In the genomic region with DNA sequence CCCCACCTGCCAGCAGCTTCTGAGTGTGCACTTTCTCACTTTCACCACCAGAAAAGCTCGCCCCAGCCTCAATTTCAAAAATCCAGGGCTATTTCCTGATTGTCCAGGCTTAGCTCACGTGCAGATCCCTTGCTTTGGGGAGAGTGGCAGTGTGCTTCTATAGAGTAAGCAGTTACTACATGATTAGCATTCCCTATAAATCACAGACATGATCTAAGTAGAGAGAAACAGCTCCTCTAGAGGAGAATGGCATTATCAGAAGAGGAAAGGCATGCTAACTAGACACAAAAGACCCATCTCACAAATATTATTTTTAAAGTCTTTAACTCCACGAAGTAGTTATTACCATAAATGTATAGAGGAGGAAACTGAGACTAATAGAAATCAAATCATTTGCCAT, we compare ENCODE assay signal across 20 cellular contexts.
DNase-seq lines count a peak whose midpoint lies in the region; ATAC-seq and TF ChIP-seq lines count a peak whose summit lies in the region.
"Had no signal": no experiment of that assay in that cellular context is flagged by ENCODE, and none has a peak within 500 bp of the region (broad histone marks: within the 10 kb centered on the region; RNA-seq: fewer than 3 reads in every experiment).

No MANE protein-coding gene starts in this region.

- H3K9me3 Mint-ChIP-seq in WTC11, result no peaks in the 10 kb centered on the region
- no peaks in the 10 kb centered on the region for H3K9me3 Mint-ChIP-seq in activated CD4-positive, alpha-beta memory T cell treated with anti-CD3 and anti-CD28 coated beads for 36 hours
- H3K9me3 Mint-ChIP-seq: activated CD8-positive, alpha-beta T cell treated with anti-CD3 and anti-CD28 coated beads for 36 hours had no signal

- no peaks in the 10 kb centered on the region for H4K20me1 ChIP-seq in neural cell (ENCODE audit: insufficient read depth)
- H4K20me1 ChIP-seq: BLaER1 had no signal

- no peaks in the 10 kb centered on the region for H3K27me3 Mint-ChIP-seq in WTC11 (ENCODE audit: low read depth)
- no peaks in the 10 kb centered on the region for H3K27me3 Mint-ChIP-seq in activated CD4-positive, alpha-beta memory T cell treated with anti-CD3 and anti-CD28 coated beads for 36 hours
- H3K27me3 Mint-ChIP-seq: activated CD8-positive, alpha-beta T cell treated with anti-CD3 and anti-CD28 coated beads for 36 hours had no signal

- CTCF ChIA-PET in HEK293T (lab: Yijun Ruan, JAX), result interaction anchor here (0.6 to 1.6 kb wide), 3 partner anchors 11 to 47 kb away, joined by 3 to 5 read pairs (median 4); no protein-coding TSS in a partner anchor
- CTCF ChIA-PET in WTC11 (lab: Charles Lee), result interaction anchor here (0.8 to 2.3 kb wide), 5 partner anchors 11 to 231 kb away, joined by 3 to 15 read pairs (median 3); no protein-coding TSS in a partner anchor
- CTCF ChIA-PET in activated CD4-positive, alpha-beta memory T cell treated with anti-CD3 and anti-CD28 coated beads for 36 hours (lab: Charles Lee), result interaction anchor here (0.8 kb wide), 1 partner anchor 47 kb away, joined by 3 read pairs; no protein-coding TSS in a partner anchor

- no peaks in the 10 kb centered on the region for H3K9me2 ChIP-seq in neural cell (ENCODE audit: insufficient read depth, low read length)

- no peaks in the 10 kb centered on the region for H3K4me1 Mint-ChIP-seq in WTC11
- H3K4me1 Mint-ChIP-seq in activated CD4-positive, alpha-beta memory T cell treated with anti-CD3 and anti-CD28 coated beads for 36 hours (ENCODE audit: low read depth), result no peaks in the 10 kb centered on the region
- H3K4me1 Mint-ChIP-seq: natural killer cell had no signal

- H3K9me3 ChIP-seq in neural cell (ENCODE audit: low read length), result no peaks in the 10 kb centered on the region
- H3K9me3 ChIP-seq: BLaER1, esophagus muscularis mucosa, Peyer's patch, prostate gland had no signal

- TF ChIP-seq CTCF in WTC11 (IDR thresholded peaks at IDR 0.05), result no peak
- peak; percentile 71 for TF ChIP-seq CTCF in neural cell (IDR thresholded peaks at IDR 0.05; ENCODE audit: poor library complexity, severe bottlenecking)

- no peak overlapping the region for H3K27ac Mint-ChIP-seq in WTC11
- no peak overlapping the region for H3K27ac Mint-ChIP-seq in activated CD4-positive, alpha-beta memory T cell treated with anti-CD3 and anti-CD28 coated beads for 36 hours
- H3K27ac Mint-ChIP-seq: activated CD8-positive, alpha-beta T cell treated with anti-CD3 and anti-CD28 coated beads for 36 hours; activated T-cell treated with anti-CD3 and anti-CD28 coated beads, Interleukin-2, amount 50 U/mL, for 72 hours; natural killer cell had no signal

- no peak overlapping the region for H3K9ac ChIP-seq in neural cell (ENCODE audit: low read length)
- H3K9ac ChIP-seq: BLaER1 had no signal

- H3K4me3 Mint-ChIP-seq in WTC11, result no peak overlapping the region
- no peak overlapping the region for H3K4me3 Mint-ChIP-seq in activated CD4-positive, alpha-beta memory T cell treated with anti-CD3 and anti-CD28 coated beads for 36 hours
- H3K4me3 Mint-ChIP-seq: activated CD8-positive, alpha-beta T cell treated with anti-CD3 and anti-CD28 coated beads for 36 hours; activated T-cell treated with anti-CD3 and anti-CD28 coated beads, Interleukin-2, amount 50 U/mL, for 72 hours; natural killer cell had no signal

- H3K36me3 Mint-ChIP-seq in WTC11, result no peaks in the 10 kb centered on the region
- H3K36me3 Mint-ChIP-seq in activated CD4-positive, alpha-beta memory T cell treated with anti-CD3 and anti-CD28 coated beads for 36 hours, result no peaks in the 10 kb centered on the region
- H3K36me3 Mint-ChIP-seq: natural killer cell had no signal

- intact Hi-C loops in activated CD4-positive, alpha-beta memory T cell treated with anti-CD3 and anti-CD28 coated beads for 36 hours (cut with micrococcal nuclease), result no loop called here

- ATAC-seq in WTC11, result peak; percentile 71
- no peak for ATAC-seq in GM19397 (IDR thresholded peaks at IDR 0.05; ENCODE audit: unreplicated experiment)
- ATAC-seq: activated CD8-positive, alpha-beta T cell treated with anti-CD3 and anti-CD28 coated beads for 36 hours; activated T-cell treated with anti-CD3 and anti-CD28 coated beads, Interleukin-2, amount 50 U/mL, for 72 hours; natural killer cell had no signal

- DNase-seq in COR-L47 (lab: John Stamatoyannopoulos, UW) (peak; percentile 1), HEK293T (ENCODE audit: extremely low spot score) (peak; percentile 26), WTC11 (ENCODE audit: low spot score) (no peak), NCI-H1930 (lab: John Stamatoyannopoulos, UW) (no peak)
- DNase-seq in activated CD4-positive, alpha-beta memory T cell treated with anti-CD3 and anti-CD28 coated beads for 36 hours, result no peak
- DNase-seq: activated CD8-positive, alpha-beta T cell treated with anti-CD3 and anti-CD28 coated beads for 36 hours; activated T-cell treated with anti-CD3 and anti-CD28 coated beads, Interleukin-2, amount 50 U/mL, for 72 hours; DMS79; dorsolateral prefrontal cortex; head of caudate nucleus; natural killer cell; NCI-H187 treated with DMSO at 0.1 percent for 48 hours; NCI-H69; Peyer's patch; SW 1271 had no signal

- no peak overlapping the region for H3K4me3 ChIP-seq in neural cell (ENCODE audit: low read length)
- H3K4me3 ChIP-seq: BLaER1, dorsolateral prefrontal cortex, esophagus muscularis mucosa, Peyer's patch, prostate gland had no signal

- POLR2A ChIA-PET in HEK293T (lab: Yijun Ruan, JAX), result no interaction called here
- POLR2A ChIA-PET in WTC11 (lab: Charles Lee), result no interaction called here
- POLR2A ChIA-PET in activated CD4-positive, alpha-beta memory T cell treated with anti-CD3 and anti-CD28 coated beads for 36 hours (lab: Charles Lee), result no interaction called here

- H3K4me2 ChIP-seq in neural cell (ENCODE audit: low read length), result no peak overlapping the region
- H3K4me2 ChIP-seq: BLaER1 had no signal

- no peaks in the 10 kb centered on the region for H3K27me3 ChIP-seq in neural cell (ENCODE audit: insufficient read depth, low read depth, low read length)
- H3K27me3 ChIP-seq: BLaER1, dorsolateral prefrontal cortex, esophagus muscularis mucosa, Peyer's patch had no signal

- no peaks in the 10 kb centered on the region for H3K79me2 ChIP-seq in neural cell (replicated peaks; ENCODE audit: insufficient read depth, low read length)

- H2AFZ ChIP-seq in neural cell (ENCODE audit: low read depth, low read length), result no peak overlapping the region

- H3K27ac ChIP-seq in neural cell (ENCODE audit: low read length), result no peak overlapping the region
- H3K27ac ChIP-seq: BLaER1, esophagus muscularis mucosa, Peyer's patch, prostate gland had no signal

- no peaks in the 10 kb centered on the region for H3K36me3 ChIP-seq in neural cell (ENCODE audit: insufficient read depth, low read length)
- H3K36me3 ChIP-seq: BLaER1, esophagus muscularis mucosa, Peyer's patch, prostate gland had no signal

- no peaks in the 10 kb centered on the region for H3F3A ChIP-seq in neural cell (ENCODE audit: insufficient read depth, low read length, poor library complexity, severe bottlenecking)

- TF ChIP-seq RAD21 in neural cell (conservative IDR thresholded peaks at IDR 0.05), result peak; percentile 62

- TF ChIP-seq EP300 in neural cell (conservative IDR thresholded peaks at IDR 0.05; ENCODE audit: poor library complexity, severe bottlenecking), result no peak

TF ChIP-seq in HEK293T, 16 proteins besides CTCF, POLR2A, EP300 and RAD21:
- TF ChIP-seq LEF1 (IDR thresholded peaks at IDR 0.05; ENCODE audit: borderline replicate concordance), result no peak
- TF ChIP-seq, protein P1, sequence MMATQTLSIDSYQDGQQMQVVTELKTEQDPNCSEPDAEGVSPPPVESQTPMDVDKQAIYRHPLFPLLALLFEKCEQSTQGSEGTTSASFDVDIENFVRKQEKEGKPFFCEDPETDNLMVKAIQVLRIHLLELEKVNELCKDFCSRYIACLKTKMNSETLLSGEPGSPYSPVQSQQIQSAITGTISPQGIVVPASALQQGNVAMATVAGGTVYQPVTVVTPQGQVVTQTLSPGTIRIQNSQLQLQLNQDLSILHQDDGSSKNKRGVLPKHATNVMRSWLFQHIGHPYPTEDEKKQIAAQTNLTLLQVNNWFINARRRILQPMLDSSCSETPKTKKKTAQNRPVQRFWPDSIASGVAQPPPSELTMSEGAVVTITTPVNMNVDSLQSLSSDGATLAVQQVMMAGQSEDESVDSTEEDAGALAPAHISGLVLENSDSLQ (IDR thresholded peaks at IDR 0.05), result peak; percentile 49

TF ChIP-seq in WTC11, 78 proteins besides CTCF, POLR2A, EP300 and RAD21 (continues in another document):
- TF ChIP-seq SP1 (CRISPR knock-in tag; conservative IDR thresholded peaks at IDR 0.05) (no peak), KAT7 (CRISPR knock-in tag; IDR thresholded peaks at IDR 0.05; ENCODE audit: borderline replicate concordance) (no peak)

TF ChIP-seq in neural cell, 6 proteins besides CTCF, POLR2A, EP300 and RAD21:
- TF ChIP-seq EZH2 (IDR thresholded peaks at IDR 0.05; ENCODE audit: borderline replicate concordance, insufficient read depth, low read length, poor library complexity, severe bottlenecking) (no peak), SMC3 (conservative IDR thresholded peaks at IDR 0.05; ENCODE audit: poor library complexity) (peak; percentile 42), TAF1 (IDR thresholded peaks at IDR 0.05; ENCODE audit: low read depth) (no peak)
- TF ChIP-seq, protein P2, sequence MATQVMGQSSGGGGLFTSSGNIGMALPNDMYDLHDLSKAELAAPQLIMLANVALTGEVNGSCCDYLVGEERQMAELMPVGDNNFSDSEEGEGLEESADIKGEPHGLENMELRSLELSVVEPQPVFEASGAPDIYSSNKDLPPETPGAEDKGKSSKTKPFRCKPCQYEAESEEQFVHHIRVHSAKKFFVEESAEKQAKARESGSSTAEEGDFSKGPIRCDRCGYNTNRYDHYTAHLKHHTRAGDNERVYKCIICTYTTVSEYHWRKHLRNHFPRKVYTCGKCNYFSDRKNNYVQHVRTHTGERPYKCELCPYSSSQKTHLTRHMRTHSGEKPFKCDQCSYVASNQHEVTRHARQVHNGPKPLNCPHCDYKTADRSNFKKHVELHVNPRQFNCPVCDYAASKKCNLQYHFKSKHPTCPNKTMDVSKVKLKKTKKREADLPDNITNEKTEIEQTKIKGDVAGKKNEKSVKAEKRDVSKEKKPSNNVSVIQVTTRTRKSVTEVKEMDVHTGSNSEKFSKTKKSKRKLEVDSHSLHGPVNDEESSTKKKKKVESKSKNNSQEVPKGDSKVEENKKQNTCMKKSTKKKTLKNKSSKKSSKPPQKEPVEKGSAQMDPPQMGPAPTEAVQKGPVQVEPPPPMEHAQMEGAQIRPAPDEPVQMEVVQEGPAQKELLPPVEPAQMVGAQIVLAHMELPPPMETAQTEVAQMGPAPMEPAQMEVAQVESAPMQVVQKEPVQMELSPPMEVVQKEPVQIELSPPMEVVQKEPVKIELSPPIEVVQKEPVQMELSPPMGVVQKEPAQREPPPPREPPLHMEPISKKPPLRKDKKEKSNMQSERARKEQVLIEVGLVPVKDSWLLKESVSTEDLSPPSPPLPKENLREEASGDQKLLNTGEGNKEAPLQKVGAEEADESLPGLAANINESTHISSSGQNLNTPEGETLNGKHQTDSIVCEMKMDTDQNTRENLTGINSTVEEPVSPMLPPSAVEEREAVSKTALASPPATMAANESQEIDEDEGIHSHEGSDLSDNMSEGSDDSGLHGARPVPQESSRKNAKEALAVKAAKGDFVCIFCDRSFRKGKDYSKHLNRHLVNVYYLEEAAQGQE (IDR thresholded peaks at IDR 0.05; ENCODE audit: borderline replicate concordance), result no peak

Comparison
In these comparisons a context has a peak if more than half of its experiments do, and no peak if none do; other contexts are left out.
1. DNase-seq: peak in COR-L47 (single experiment) and HEK293T (single experiment); none in WTC11 (single experiment), NCI-H1930 (0 of 2) and activated CD4-positive, alpha-beta memory T cell treated with anti-CD3 and anti-CD28 coated beads for 36 hours (single experiment).